Comparison of ENCODE assay signal across 20 cellular contexts in the genomic region with DNA sequence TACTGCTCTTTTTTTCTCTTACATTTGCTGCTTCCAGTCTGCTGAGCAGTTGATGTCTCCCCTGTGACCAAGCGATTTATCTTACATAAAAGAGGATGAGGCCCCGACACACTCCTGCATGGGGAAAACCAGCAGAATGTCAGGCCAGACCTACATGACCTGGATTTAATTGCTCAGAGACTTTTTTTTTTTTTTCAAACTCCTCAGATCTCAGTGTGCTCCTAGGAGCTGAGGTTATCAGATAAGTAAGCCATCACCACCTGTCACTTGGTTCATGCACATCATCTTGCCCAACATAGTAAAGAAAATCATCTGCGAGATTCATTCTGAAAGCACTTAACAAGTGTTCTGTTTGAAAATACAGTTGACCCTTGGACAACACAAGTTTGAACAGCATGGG.
A peak's percentile ranks its signal among the peaks of the same experiment; 100 is the strongest.
DNase-seq lines count a peak whose midpoint lies in the region; ATAC-seq, FAIRE-seq and TF ChIP-seq lines count a peak whose summit lies in the region.
"Had no signal": no experiment of that assay in that cellular context is flagged by ENCODE, and none has a peak within 500 bp of the region (broad histone marks: within the 10 kb centered on the region; RNA-seq: fewer than 3 reads in every experiment).

No MANE protein-coding gene starts in this region.

- no peak for ATAC-seq in CD4-positive, CD25-positive, alpha-beta regulatory T cell (ENCODE audit: low read depth in 2 of 2)
- ATAC-seq in GM23338, result no peak
- ATAC-seq: HepG2, Panc1 had no signal

- H3K4me3 ChIP-seq in CD4-positive, CD25-positive, alpha-beta regulatory T cell (ENCODE audit: low read depth, low read length), result no peak overlapping the region
- H3K4me3 ChIP-seq in GM23338 (no peak overlapping the region), BE2C (ENCODE audit: low read depth, low read length) (no peak overlapping the region)
- H3K4me3 ChIP-seq: BLaER1 treated with 17β-estradiol and CSF1 and Interleukin-3, amounts not matched to agents 10 nM and 100 nM had no signal

- no peak for DNase-seq in CD4-positive, CD25-positive, alpha-beta regulatory T cell
- DNase-seq in GM23338 (ENCODE audit: low spot score) (no peak), SK-N-DZ (ENCODE audit: low spot score) (peak; percentile 91), glutamatergic neuron (no peak), NCI-H128 (lab: John Stamatoyannopoulos, UW; ENCODE audit: unreplicated experiment) (no peak), BE2C (no peak), urothelium cell line (ENCODE audit: low spot score) (no peak), DMS79 (lab: John Stamatoyannopoulos, UW) (no peak)
- DNase-seq: DMS 273 treated with DMSO at 0.1 percent for 48 hours, GDM1, GOT3, KG1, NCI-H1436, NCI-H1930, NCI-H526, SW 1271 had no signal

- H3K4me3 Mint-ChIP-seq in CD4-positive, CD25-positive, alpha-beta regulatory T cell, result no peak overlapping the region
- H3K4me3 Mint-ChIP-seq in GM23338 (no peak overlapping the region), glutamatergic neuron (ENCODE audit: unreplicated experiment) (peak overlapping the region; percentile 37)

- H3F3A ChIP-seq in GM23338 (replicated peaks; ENCODE audit: low read depth), result no peaks in the 10 kb centered on the region

- peak overlapping the region in 2 of 3 donors; percentile 6 to 86 for H3K27ac Mint-ChIP-seq in CD4-positive, CD25-positive, alpha-beta regulatory T cell
- peak overlapping the region; percentile 22; the same call in 1 of the 2 replicates for H3K27ac Mint-ChIP-seq in GM23338
- H3K27ac Mint-ChIP-seq in glutamatergic neuron (ENCODE audit: unreplicated experiment), result peak overlapping the region; percentile 12

- H3K9me2 ChIP-seq in GM23338 (ENCODE audit: insufficient read depth), result no peaks in the 10 kb centered on the region

- H3K36me3 Mint-ChIP-seq in CD4-positive, CD25-positive, alpha-beta regulatory T cell, result peaks cover 68% of the 10 kb centered on the region
- no peaks in the 10 kb centered on the region for H3K36me3 Mint-ChIP-seq in GM23338 (ENCODE audit: low read depth)
- peaks cover 5% of the 10 kb centered on the region for H3K36me3 Mint-ChIP-seq in glutamatergic neuron (ENCODE audit: unreplicated experiment)

- H3K27ac ChIP-seq in CD4-positive, CD25-positive, alpha-beta regulatory T cell (ENCODE audit: insufficient read depth, low read length, poor library complexity, severe bottlenecking), result no peak overlapping the region
- no peak overlapping the region for H3K27ac ChIP-seq in GM23338 (ENCODE audit: low read depth)
- H3K27ac ChIP-seq: BLaER1 treated with 17β-estradiol and CSF1 and Interleukin-3, amounts not matched to agents 10 nM and 100 nM had no signal

- H3K9me3 Mint-ChIP-seq in CD4-positive, CD25-positive, alpha-beta regulatory T cell, result peaks cover 0 to 13% (median 5%) of the 10 kb centered on the region in 7 donors
- H3K9me3 Mint-ChIP-seq in GM23338, result no peaks in the 10 kb centered on the region
- H3K9me3 Mint-ChIP-seq in glutamatergic neuron (ENCODE audit: unreplicated experiment), result peaks cover 3% of the 10 kb centered on the region

- H4K20me1 ChIP-seq in GM23338 (replicated peaks; ENCODE audit: insufficient read depth), result no peaks in the 10 kb centered on the region
- H4K20me1 ChIP-seq: BLaER1 treated with 17β-estradiol and CSF1 and Interleukin-3, amounts not matched to agents 10 nM and 100 nM had no signal

- peaks cover 0 to 6% of the 10 kb centered on the region in 2 experiments for H3K9me3 ChIP-seq in CD4-positive, CD25-positive, alpha-beta regulatory T cell (ENCODE audit: control insufficient read depth in 2 of 2, low read length in 2 of 2)
- no peaks in the 10 kb centered on the region for H3K9me3 ChIP-seq in BE2C

- peaks cover 6% of the 10 kb centered on the region for H3K4me1 ChIP-seq in CD4-positive, CD25-positive, alpha-beta regulatory T cell (ENCODE audit: control insufficient read depth, insufficient read depth, low read length, poor library complexity, severe bottlenecking)
- H3K4me1 ChIP-seq in GM23338 (ENCODE audit: insufficient read depth), result peaks cover 30% of the 10 kb centered on the region
- H3K4me1 ChIP-seq in BE2C, result no peaks in the 10 kb centered on the region

- H3K4me2 ChIP-seq in GM23338, result peak overlapping the region; percentile 16; the same call in 1 of the 2 replicates
- H3K4me2 ChIP-seq: BLaER1 treated with 17β-estradiol and CSF1 and Interleukin-3, amounts not matched to agents 10 nM and 100 nM had no signal

- no peaks in the 10 kb centered on the region for H3K27me3 Mint-ChIP-seq in CD4-positive, CD25-positive, alpha-beta regulatory T cell
- H3K27me3 Mint-ChIP-seq in GM23338 (ENCODE audit: insufficient read depth, low read depth, poor library complexity) (peaks cover 3% of the 10 kb centered on the region), glutamatergic neuron (ENCODE audit: unreplicated experiment) (no peaks in the 10 kb centered on the region)

- no peak for FAIRE-seq in urothelium cell line (lab: Jason Lieb, UNC)
- FAIRE-seq: A204.1, HepG2 had no signal

- H3K4me1 Mint-ChIP-seq in CD4-positive, CD25-positive, alpha-beta regulatory T cell, result peaks cover 22 to 39% (median 26%) of the 10 kb centered on the region in 4 donors
- peaks cover 31% of the 10 kb centered on the region for H3K4me1 Mint-ChIP-seq in GM23338
- peaks cover 23% of the 10 kb centered on the region for H3K4me1 Mint-ChIP-seq in glutamatergic neuron (ENCODE audit: low read depth, unreplicated experiment)

- H2AFZ ChIP-seq in GM23338, result no peak overlapping the region

- no peaks in the 10 kb centered on the region for H3K79me2 ChIP-seq in GM23338 (replicated peaks; ENCODE audit: insufficient read depth)

- TF ChIP-seq CTCF in GM23338 (conservative IDR thresholded peaks at IDR 0.05; ENCODE audit: low read depth in 2 of 2) (no peak), glutamatergic neuron (IDR thresholded peaks at IDR 0.05; ENCODE audit: partially characterized antibody, unreplicated experiment) (no peak), BE2C (IDR thresholded peaks at IDR 0.05; ENCODE audit: low read depth, low read length) (no peak)

- H3K27me3 ChIP-seq in CD4-positive, CD25-positive, alpha-beta regulatory T cell (ENCODE audit: control insufficient read depth, insufficient read depth, low read length), result no peaks in the 10 kb centered on the region
- H3K27me3 ChIP-seq in GM23338 (ENCODE audit: insufficient read depth) (no peaks in the 10 kb centered on the region), BE2C (no peaks in the 10 kb centered on the region)
- H3K27me3 ChIP-seq: BLaER1 treated with 17β-estradiol and CSF1 and Interleukin-3, amounts not matched to agents 10 nM and 100 nM had no signal

- H3K36me3 ChIP-seq in CD4-positive, CD25-positive, alpha-beta regulatory T cell (ENCODE audit: control insufficient read depth, insufficient read depth, low read length), result peaks cover 19% of the 10 kb centered on the region
- H3K36me3 ChIP-seq in GM23338 (ENCODE audit: insufficient read depth), result no peaks in the 10 kb centered on the region
- no peaks in the 10 kb centered on the region for H3K36me3 ChIP-seq in BE2C

TF ChIP-seq in GM23338, 12 proteins besides CTCF, POLR2A, EP300 and RAD21:
- no peak for TF ChIP-seq JUNB (IDR thresholded peaks at IDR 0.05; ENCODE audit: unreplicated experiment)
- TF ChIP-seq STAT1 (IDR thresholded peaks at IDR 0.05; ENCODE audit: unreplicated experiment), result no peak
- no peak for TF ChIP-seq POLR2AphosphoS5 (IDR thresholded peaks at IDR 0.05; ENCODE audit: low read depth)
- no peak for TF ChIP-seq EZH2phosphoT487 (IDR thresholded peaks at IDR 0.05; ENCODE audit: unreplicated experiment)
- TF ChIP-seq, protein P1, sequence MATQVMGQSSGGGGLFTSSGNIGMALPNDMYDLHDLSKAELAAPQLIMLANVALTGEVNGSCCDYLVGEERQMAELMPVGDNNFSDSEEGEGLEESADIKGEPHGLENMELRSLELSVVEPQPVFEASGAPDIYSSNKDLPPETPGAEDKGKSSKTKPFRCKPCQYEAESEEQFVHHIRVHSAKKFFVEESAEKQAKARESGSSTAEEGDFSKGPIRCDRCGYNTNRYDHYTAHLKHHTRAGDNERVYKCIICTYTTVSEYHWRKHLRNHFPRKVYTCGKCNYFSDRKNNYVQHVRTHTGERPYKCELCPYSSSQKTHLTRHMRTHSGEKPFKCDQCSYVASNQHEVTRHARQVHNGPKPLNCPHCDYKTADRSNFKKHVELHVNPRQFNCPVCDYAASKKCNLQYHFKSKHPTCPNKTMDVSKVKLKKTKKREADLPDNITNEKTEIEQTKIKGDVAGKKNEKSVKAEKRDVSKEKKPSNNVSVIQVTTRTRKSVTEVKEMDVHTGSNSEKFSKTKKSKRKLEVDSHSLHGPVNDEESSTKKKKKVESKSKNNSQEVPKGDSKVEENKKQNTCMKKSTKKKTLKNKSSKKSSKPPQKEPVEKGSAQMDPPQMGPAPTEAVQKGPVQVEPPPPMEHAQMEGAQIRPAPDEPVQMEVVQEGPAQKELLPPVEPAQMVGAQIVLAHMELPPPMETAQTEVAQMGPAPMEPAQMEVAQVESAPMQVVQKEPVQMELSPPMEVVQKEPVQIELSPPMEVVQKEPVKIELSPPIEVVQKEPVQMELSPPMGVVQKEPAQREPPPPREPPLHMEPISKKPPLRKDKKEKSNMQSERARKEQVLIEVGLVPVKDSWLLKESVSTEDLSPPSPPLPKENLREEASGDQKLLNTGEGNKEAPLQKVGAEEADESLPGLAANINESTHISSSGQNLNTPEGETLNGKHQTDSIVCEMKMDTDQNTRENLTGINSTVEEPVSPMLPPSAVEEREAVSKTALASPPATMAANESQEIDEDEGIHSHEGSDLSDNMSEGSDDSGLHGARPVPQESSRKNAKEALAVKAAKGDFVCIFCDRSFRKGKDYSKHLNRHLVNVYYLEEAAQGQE (IDR thresholded peaks at IDR 0.05; ENCODE audit: unreplicated experiment), result no peak
- no peak for TF ChIP-seq ZNF114 (CRISPR knock-in tag; IDR thresholded peaks at IDR 0.05)
- no peak for TF ChIP-seq ZNF331 (CRISPR knock-in tag; IDR thresholded peaks at IDR 0.05; ENCODE audit: low read depth)
- no peak for TF ChIP-seq CREB1 (CRISPR knock-in tag; IDR thresholded peaks at IDR 0.05; ENCODE audit: low read depth)
